Comparison of ENCODE assay signal across 1 cellular context in the genomic region with DNA sequence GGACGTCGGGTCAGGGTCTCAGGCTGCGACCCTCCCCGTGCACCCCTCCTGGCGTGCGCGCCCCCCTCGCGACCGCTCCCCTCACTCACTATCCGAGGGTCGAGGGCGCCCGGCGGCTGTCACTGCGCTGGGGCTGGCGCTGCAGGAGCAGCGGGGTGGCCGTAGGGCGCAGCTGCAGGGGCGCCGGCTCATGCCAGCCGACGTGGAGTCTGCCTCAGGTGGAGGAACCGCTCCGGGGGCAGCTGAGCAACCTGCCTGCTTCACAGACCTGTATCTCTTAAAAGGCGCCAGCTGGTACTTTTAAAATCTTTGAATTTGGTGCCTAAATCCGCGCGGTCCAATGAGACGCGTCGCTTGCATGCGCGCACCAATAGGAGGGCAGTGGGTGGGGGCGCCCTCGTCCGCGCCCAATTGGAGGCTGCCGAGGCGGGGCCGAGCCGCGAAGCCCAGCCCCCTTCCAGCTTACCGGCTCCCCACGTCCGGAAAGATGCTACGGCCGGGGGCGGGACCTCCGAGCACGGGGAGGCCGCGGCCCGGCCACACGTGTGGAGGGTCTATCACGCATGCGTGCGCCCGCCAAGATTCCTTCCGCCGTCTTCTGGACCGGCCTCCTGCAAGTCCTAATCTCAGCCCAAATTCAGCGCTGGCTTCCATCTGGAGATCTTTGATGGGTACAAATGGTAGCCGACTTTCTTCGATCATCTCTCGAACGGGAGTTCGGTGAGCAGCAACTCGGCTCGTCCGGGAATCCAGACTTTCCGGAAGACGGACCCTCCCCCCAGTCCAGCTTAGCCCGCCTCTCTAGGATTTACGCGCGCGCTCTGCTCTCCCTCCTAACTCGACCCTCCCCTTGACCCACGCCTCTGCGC.
TF ChIP-seq lines count a peak whose summit lies in the region.

A gene with protein sequence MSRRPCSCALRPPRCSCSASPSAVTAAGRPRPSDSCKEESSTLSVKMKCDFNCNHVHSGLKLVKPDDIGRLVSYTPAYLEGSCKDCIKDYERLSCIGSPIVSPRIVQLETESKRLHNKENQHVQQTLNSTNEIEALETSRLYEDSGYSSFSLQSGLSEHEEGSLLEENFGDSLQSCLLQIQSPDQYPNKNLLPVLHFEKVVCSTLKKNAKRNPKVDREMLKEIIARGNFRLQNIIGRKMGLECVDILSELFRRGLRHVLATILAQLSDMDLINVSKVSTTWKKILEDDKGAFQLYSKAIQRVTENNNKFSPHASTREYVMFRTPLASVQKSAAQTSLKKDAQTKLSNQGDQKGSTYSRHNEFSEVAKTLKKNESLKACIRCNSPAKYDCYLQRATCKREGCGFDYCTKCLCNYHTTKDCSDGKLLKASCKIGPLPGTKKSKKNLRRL (minus strand): TSS at position 274 of the 869 bp plus-strand sequence. CDS start 82 bp downstream, at position 192.

TF ChIP-seq in SK-N-SH, 30 proteins besides CTCF, POLR2A, EP300 and RAD21 (continued from another document):
- TF ChIP-seq, protein P1, sequence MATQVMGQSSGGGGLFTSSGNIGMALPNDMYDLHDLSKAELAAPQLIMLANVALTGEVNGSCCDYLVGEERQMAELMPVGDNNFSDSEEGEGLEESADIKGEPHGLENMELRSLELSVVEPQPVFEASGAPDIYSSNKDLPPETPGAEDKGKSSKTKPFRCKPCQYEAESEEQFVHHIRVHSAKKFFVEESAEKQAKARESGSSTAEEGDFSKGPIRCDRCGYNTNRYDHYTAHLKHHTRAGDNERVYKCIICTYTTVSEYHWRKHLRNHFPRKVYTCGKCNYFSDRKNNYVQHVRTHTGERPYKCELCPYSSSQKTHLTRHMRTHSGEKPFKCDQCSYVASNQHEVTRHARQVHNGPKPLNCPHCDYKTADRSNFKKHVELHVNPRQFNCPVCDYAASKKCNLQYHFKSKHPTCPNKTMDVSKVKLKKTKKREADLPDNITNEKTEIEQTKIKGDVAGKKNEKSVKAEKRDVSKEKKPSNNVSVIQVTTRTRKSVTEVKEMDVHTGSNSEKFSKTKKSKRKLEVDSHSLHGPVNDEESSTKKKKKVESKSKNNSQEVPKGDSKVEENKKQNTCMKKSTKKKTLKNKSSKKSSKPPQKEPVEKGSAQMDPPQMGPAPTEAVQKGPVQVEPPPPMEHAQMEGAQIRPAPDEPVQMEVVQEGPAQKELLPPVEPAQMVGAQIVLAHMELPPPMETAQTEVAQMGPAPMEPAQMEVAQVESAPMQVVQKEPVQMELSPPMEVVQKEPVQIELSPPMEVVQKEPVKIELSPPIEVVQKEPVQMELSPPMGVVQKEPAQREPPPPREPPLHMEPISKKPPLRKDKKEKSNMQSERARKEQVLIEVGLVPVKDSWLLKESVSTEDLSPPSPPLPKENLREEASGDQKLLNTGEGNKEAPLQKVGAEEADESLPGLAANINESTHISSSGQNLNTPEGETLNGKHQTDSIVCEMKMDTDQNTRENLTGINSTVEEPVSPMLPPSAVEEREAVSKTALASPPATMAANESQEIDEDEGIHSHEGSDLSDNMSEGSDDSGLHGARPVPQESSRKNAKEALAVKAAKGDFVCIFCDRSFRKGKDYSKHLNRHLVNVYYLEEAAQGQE (IDR thresholded peaks at IDR 0.05; ENCODE audit: low read depth, low read length) = no peak
- TF ChIP-seq RCOR1 (IDR thresholded peaks at IDR 0.05; ENCODE audit: low read length) (no peak), NRF1 (IDR thresholded peaks at IDR 0.05; ENCODE audit: low read depth, low read length) (peak; percentile 46; the same call in 1 of the 2 replicates), NFIC (IDR thresholded peaks at IDR 0.05; ENCODE audit: borderline replicate concordance) (no peak), MXI1 (IDR thresholded peaks at IDR 0.05; ENCODE audit: low read depth, low read length) (peak; percentile 88), FOXM1 (IDR thresholded peaks at IDR 0.05; ENCODE audit: low read depth) (peak; percentile 72), MEF2A (IDR thresholded peaks at IDR 0.05; ENCODE audit: borderline replicate concordance, low read depth) (no peak), RFX5 (IDR thresholded peaks at IDR 0.05; ENCODE audit: low read length) (peak; percentile 65; the same call in 1 of the 2 replicates), POLR2AphosphoS5 (IDR thresholded peaks at IDR 0.05; ENCODE audit: low read depth, low read length) (peak; percentile 78)
- TF ChIP-seq, protein P2, sequence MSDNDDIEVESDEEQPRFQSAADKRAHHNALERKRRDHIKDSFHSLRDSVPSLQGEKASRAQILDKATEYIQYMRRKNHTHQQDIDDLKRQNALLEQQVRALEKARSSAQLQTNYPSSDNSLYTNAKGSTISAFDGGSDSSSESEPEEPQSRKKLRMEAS (IDR thresholded peaks at IDR 0.05; ENCODE audit: low read depth) = peak; percentile 70
- TF ChIP-seq, protein P3, sequence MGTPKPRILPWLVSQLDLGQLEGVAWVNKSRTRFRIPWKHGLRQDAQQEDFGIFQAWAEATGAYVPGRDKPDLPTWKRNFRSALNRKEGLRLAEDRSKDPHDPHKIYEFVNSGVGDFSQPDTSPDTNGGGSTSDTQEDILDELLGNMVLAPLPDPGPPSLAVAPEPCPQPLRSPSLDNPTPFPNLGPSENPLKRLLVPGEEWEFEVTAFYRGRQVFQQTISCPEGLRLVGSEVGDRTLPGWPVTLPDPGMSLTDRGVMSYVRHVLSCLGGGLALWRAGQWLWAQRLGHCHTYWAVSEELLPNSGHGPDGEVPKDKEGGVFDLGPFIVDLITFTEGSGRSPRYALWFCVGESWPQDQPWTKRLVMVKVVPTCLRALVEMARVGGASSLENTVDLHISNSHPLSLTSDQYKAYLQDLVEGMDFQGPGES (IDR thresholded peaks at IDR 0.05; ENCODE audit: low read depth, low read length) = peak; percentile 92
- TF ChIP-seq, protein P4, sequence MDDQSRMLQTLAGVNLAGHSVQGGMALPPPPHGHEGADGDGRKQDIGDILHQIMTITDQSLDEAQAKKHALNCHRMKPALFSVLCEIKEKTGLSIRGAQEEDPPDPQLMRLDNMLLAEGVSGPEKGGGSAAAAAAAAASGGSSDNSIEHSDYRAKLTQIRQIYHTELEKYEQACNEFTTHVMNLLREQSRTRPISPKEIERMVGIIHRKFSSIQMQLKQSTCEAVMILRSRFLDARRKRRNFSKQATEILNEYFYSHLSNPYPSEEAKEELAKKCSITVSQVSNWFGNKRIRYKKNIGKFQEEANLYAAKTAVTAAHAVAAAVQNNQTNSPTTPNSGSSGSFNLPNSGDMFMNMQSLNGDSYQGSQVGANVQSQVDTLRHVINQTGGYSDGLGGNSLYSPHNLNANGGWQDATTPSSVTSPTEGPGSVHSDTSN (IDR thresholded peaks at IDR 0.05) = 0 out of 2 replicates have a peak, but pooled peaks have one; percentile 15
